Comparison of ENCODE assay signal across 8 cellular contexts in genomic region chr11:64744544-64745218, GRCh38. TPM values are rescaled to one million over a fixed set of nuclear protein-coding genes. Genes with fewer than 3 reads are reported as not detected.
DNase-seq lines count a peak whose midpoint lies in the region; ATAC-seq, FAIRE-seq and TF ChIP-seq lines count a peak whose summit lies in the region.

No MANE protein-coding gene starts in this region.

- H2AFZ ChIP-seq in HepG2 (ENCODE audit: low read length), result no peak overlapping the region

- H3K9me3 ChIP-seq in adrenal gland (replicated peaks in 1 of 3) (no peaks in the 10 kb centered on the region), HepG2 (ENCODE audit: low read length) (no peaks in the 10 kb centered on the region), thyroid gland (no peaks in the 10 kb centered on the region), mucosa of descending colon (no peaks in the 10 kb centered on the region)

- peak overlapping the region; percentile 82; the same call in 1 of the 2 replicates for H3K4me2 ChIP-seq in HepG2 (ENCODE audit: low read depth, low read length)

- FAIRE-seq in HepG2 (lab: Jason Lieb, UNC), result no peak

- BruUV-seq in HepG2 (replicated peaks; lab: Mats Ljungman, UMichigan), result no TSS peak

- TF ChIP-seq RAD21 in HepG2 (CRISPR knock-in tag; IDR thresholded peaks at IDR 0.05), result no peak

- H3K36me3 ChIP-seq in adrenal gland (replicated peaks in 1 of 2) (no peaks in the 10 kb centered on the region), HepG2 (replicated peaks in 1 of 2; ENCODE audit: control insufficient read depth in 1 of 2, insufficient read depth in 2 of 2, low read length in 2 of 2) (no peaks in the 10 kb centered on the region), thyroid gland (no peaks in the 10 kb centered on the region), mucosa of descending colon (ENCODE audit: low read depth) (no peaks in the 10 kb centered on the region)

- in situ Hi-C loops in HepG2 (cut with HindIII; ENCODE audit: extremely low pct_ligation_motif_present, low pct_unique_long_range_greater_than_20kb), result no loop called here

- WGBS in adrenal gland, 4 donors, result 0 to 1% (median 0%) methylated on average over 2 to 91 of the region's 92 CpGs
- WGBS in HepG2 (ENCODE audit: low lambda C conversion rate), result 0% methylated on average over 6 of the region's 92 CpGs
- 0% methylated on average over 12 of the region's 92 CpGs; no CpG with 5 or more reads in 1 of the 2 donors for WGBS in thyroid gland, 2 donors

- H3K4me3 Mint-ChIP-seq in activated T-cell treated with anti-CD3 and anti-CD28 coated beads, Interleukin-2, amount 50 U/mL, for 24 hours, result peak overlapping the region; percentile 72

- H3K4me3 ChIP-seq in adrenal gland, result peak overlapping the region in 2 of 4 donors; percentile 3 to 56
- H3K4me3 ChIP-seq in HepG2 (replicated peaks in 1 of 3; ENCODE audit: insufficient read depth in 1 of 3, low read depth in 2 of 3, low read length in 3 of 3), result peak overlapping the region in 1 of 3 experiments; percentile 74; a peak in 2 of 6 replicates
- H3K4me3 ChIP-seq in thyroid gland (replicated peaks in 1 of 3), result peak overlapping the region in 1 of 3 donors; percentile 40
- no peak overlapping the region for H3K4me3 ChIP-seq in mucosa of descending colon

- TF ChIP-seq EP300 in HepG2 (IDR thresholded peaks at IDR 0.05; ENCODE audit: low read depth in 2 of 2, low read length in 2 of 2) (no peak), HepG2 (CRISPR knock-in tag; IDR thresholded peaks at IDR 0.05; ENCODE audit: borderline replicate concordance) (no peak)

- H3K27ac Mint-ChIP-seq in activated T-cell treated with anti-CD3 and anti-CD28 coated beads, Interleukin-2, amount 50 U/mL, for 24 hours, result peak overlapping the region; percentile 89

- H3K36me3 Mint-ChIP-seq in activated T-cell treated with anti-CD3 and anti-CD28 coated beads, Interleukin-2, amount 50 U/mL, for 24 hours (ENCODE audit: low read depth), result peaks cover 1% of the 10 kb centered on the region

- no peak overlapping the region for H3K9ac ChIP-seq in HepG2 (ENCODE audit: insufficient read depth, low read depth, low read length)

- intact Hi-C loops in adrenal gland (cut with DNase I), result no loop called here
- intact Hi-C loops in HepG2 (cut with micrococcal nuclease; ENCODE audit: unreplicated experiment), result no loop called here
- intact Hi-C loops in thyroid gland (cut with DNase I), result no loop called here
- intact Hi-C loops in mucosa of descending colon (cut with DNase I, micrococcal nuclease), result no loop called here

- CTCF ChIA-PET in HepG2 (lab: Yijun Ruan, JAX; ENCODE audit: low intra/inter-chr PET ratio, low total read pairs), result interaction anchor here (2.8 kb wide), 1 partner anchor 56 kb away, joined by 23 read pairs; no protein-coding TSS in a partner anchor

- TF ChIP-seq CTCF in adrenal gland (IDR thresholded peaks at IDR 0.05), result no peak
- no peak for TF ChIP-seq CTCF in HepG2 (CRISPR knock-in tag; IDR thresholded peaks at IDR 0.05)
- no peak for TF ChIP-seq CTCF in thyroid gland (IDR thresholded peaks at IDR 0.05)
- TF ChIP-seq CTCF in mucosa of descending colon (IDR thresholded peaks at IDR 0.05), result no peak

- H3K9me3 Mint-ChIP-seq in activated T-cell treated with anti-CD3 and anti-CD28 coated beads, Interleukin-2, amount 50 U/mL, for 24 hours, result no peaks in the 10 kb centered on the region

- peak; percentile 53 for DNase-seq in activated T-cell treated with anti-CD3 and anti-CD28 coated beads, Interleukin-2, amount 50 U/mL, for 24 hours
- DNase-seq in activated T-cell treated with anti-CD3 and anti-CD28 coated beads, Interleukin-2, amount 50 U/mL, for 48 hours, result no peak
- DNase-seq in adrenal gland, result no peak
- DNase-seq in HepG2 (ENCODE audit: low spot score), result no peak
- no peak for DNase-seq in thyroid gland
- DNase-seq in mucosa of descending colon, result no peak
- DNase-seq in AML-193 (lab: John Stamatoyannopoulos, UW), result no peak

- 0 out of 2 replicates have a peak, but pooled peaks cover 3% of the 10 kb centered on the region for H4K20me1 ChIP-seq in HepG2 (ENCODE audit: insufficient read depth, low read length)

- POLR2A ChIA-PET in HepG2 (lab: Yijun Ruan, JAX), result no interaction called here

- H3K27me3 ChIP-seq in adrenal gland (peaks cover 8% of the 10 kb centered on the region), HepG2 (ENCODE audit: control insufficient read depth in 1 of 2, insufficient read depth in 2 of 2, low read length in 2 of 2) (peaks cover 14 to 72% of the 10 kb centered on the region in 2 experiments), thyroid gland (peaks cover 27% of the 10 kb centered on the region)

- H3K27me3 Mint-ChIP-seq in activated T-cell treated with anti-CD3 and anti-CD28 coated beads, Interleukin-2, amount 50 U/mL, for 24 hours, result peaks cover 7% of the 10 kb centered on the region

- TF ChIP-seq POLR2A in adrenal gland (IDR thresholded peaks at IDR 0.05) (no peak), HepG2 (IDR thresholded peaks at IDR 0.05; ENCODE audit: insufficient read depth in 1 of 2, low read depth in 2 of 2, low read length in 2 of 2) (no peak), thyroid gland (IDR thresholded peaks at IDR 0.05) (no peak)

- H3K4me1 Mint-ChIP-seq in activated T-cell treated with anti-CD3 and anti-CD28 coated beads, Interleukin-2, amount 50 U/mL, for 24 hours (ENCODE audit: low read depth), result peaks cover 30% of the 10 kb centered on the region

- ATAC-seq in HepG2 (no peak), GM19455 (IDR thresholded peaks at IDR 0.05; ENCODE audit: unreplicated experiment) (no peak), mucosa of descending colon (no peak)

- H3K27ac ChIP-seq in adrenal gland (peak overlapping the region; percentile 54 to 91 (median 77)), HepG2 (ENCODE audit: extremely low read length, insufficient read depth, low read length) (no peak overlapping the region), thyroid gland (peak overlapping the region; percentile 29 to 83 (median 72))

- no peaks in the 10 kb centered on the region for H3K79me2 ChIP-seq in HepG2 (ENCODE audit: insufficient read depth, low read length)

- H3K4me1 ChIP-seq in adrenal gland (replicated peaks in 1 of 2) (peaks cover 15 to 39% of the 10 kb centered on the region in 2 donors), HepG2 (ENCODE audit: insufficient read depth, low read length) (peaks cover 36% of the 10 kb centered on the region), thyroid gland (peaks cover 32 to 54% of the 10 kb centered on the region in 2 donors), mucosa of descending colon (ENCODE audit: low read depth) (peaks cover 28% of the 10 kb centered on the region)

RNA-seq across cellular contexts. Expression of gene RASGRP2, which starts 0.7 kb away (rescaled TPM):
- total RNA-seq in adrenal gland (10 to 100 TPM in 5 of 8 donors, 1 to 10 TPM in 3; 3.6 to 23.9 (median 12.3) TPM), HepG2 (2016; rRNA removed; fragmentation: Illumina TruSeq; extraction: Trizol) (not detected in 2 replicates), thyroid gland (1 to 10 TPM; 2.8 to 8.9 (median 6.6) TPM), mucosa of descending colon (10 to 100 TPM in 1 of 3 donors, 1 to 10 TPM in 2; 3.3 to 25.6 (median 9.7) TPM)
- polyA plus RNA-seq in adrenal gland (10 to 100 TPM in 2 of 3 donors, 1 to 10 TPM in 1; 5.4 to 81.9 (median 35.0) TPM), HepG2 (2011; rRNA removed) (0.18 and 0.61 TPM in 2 replicates)
- not detected in 2 replicates for total RNA-seq in HepG2 (2016; cell fraction: cytosol; rRNA removed; fragmentation: Illumina TruSeq; extraction: Trizol; ENCODE audit: low read depth)
- total RNA-seq in HepG2 (2016; cell fraction: insoluble cytoplasmic fraction; rRNA removed; fragmentation: Illumina TruSeq; extraction: Trizol), result not detected in 2 replicates
- not detected in 2 replicates for total RNA-seq in HepG2 (2016; cell fraction: membrane; rRNA removed; fragmentation: Illumina TruSeq; extraction: Trizol)
- total RNA-seq in HepG2 (2016; cell fraction: nucleus; rRNA removed; fragmentation: Illumina TruSeq; extraction: Trizol), result not detected in 2 replicates
- 0.23 TPM in 2 replicates for polyA plus RNA-seq in HepG2 (2011; cell fraction: cytosol; rRNA removed)
- polyA plus RNA-seq in HepG2 (2011; cell fraction: nucleus; rRNA removed), result 0.54 and 1.5 TPM in 2 replicates
- 0.38 TPM in 1 of 2 replicates, not detected in the other for polyA plus RNA-seq in HepG2 (2012)
- 0.26 and 0.27 TPM in 2 replicates for polyA plus RNA-seq in HepG2 (2016; cell fraction: cytosol; fragmentation: Illumina TruSeq; extraction: Trizol; ENCODE audit: low read depth)
- polyA plus RNA-seq in HepG2 (2016; cell fraction: insoluble cytoplasmic fraction; fragmentation: Illumina TruSeq; extraction: Trizol; ENCODE audit: low read depth), result not detected in 2 replicates
- 0.30 TPM in 1 of 2 replicates, not detected in the other for polyA plus RNA-seq in HepG2 (2016; cell fraction: membrane; fragmentation: Illumina TruSeq; extraction: Trizol; ENCODE audit: low read depth)
- not detected in 2 replicates for polyA plus RNA-seq in HepG2 (2016; cell fraction: nucleus; fragmentation: Illumina TruSeq; extraction: Trizol; ENCODE audit: insufficient read depth, low read depth)
- 0.28 TPM in 1 of 2 replicates, not detected in the other for polyA minus RNA-seq in HepG2 (2011; rRNA and poly(A)+ RNA removed; ENCODE audit: low replicate concordance)
- not detected in 2 replicates for polyA minus RNA-seq in HepG2 (2011; cell fraction: cytosol; rRNA and poly(A)+ RNA removed)
- not detected in 2 replicates for polyA minus RNA-seq in HepG2 (2011; cell fraction: nucleus; rRNA and poly(A)+ RNA removed)

RNA-seq across cellular contexts. Expression of gene PYGM, which starts 15.1 kb away (rescaled TPM):
- 10 to 100 TPM in 1 of 8 donors, 1 to 10 TPM in 7; 1.8 to 10.1 (median 3.8) TPM for total RNA-seq in adrenal gland
- 1 to 10 TPM; 2.4 to 5.1 (median 4.8) TPM for polyA plus RNA-seq in adrenal gland
- total RNA-seq in HepG2 (2016; rRNA removed; fragmentation: Illumina TruSeq; extraction: Trizol), result 0.11 TPM in 1 of 2 replicates, not detected in the other
- total RNA-seq in HepG2 (2016; cell fraction: cytosol; rRNA removed; fragmentation: Illumina TruSeq; extraction: Trizol; ENCODE audit: low read depth), result not detected in 2 replicates
- total RNA-seq in HepG2 (2016; cell fraction: insoluble cytoplasmic fraction; rRNA removed; fragmentation: Illumina TruSeq; extraction: Trizol), result 0.06 TPM in 1 of 2 replicates, not detected in the other
- not detected in 2 replicates for total RNA-seq in HepG2 (2016; cell fraction: membrane; rRNA removed; fragmentation: Illumina TruSeq; extraction: Trizol)
- 0.13 and 0.16 TPM in 2 replicates for total RNA-seq in HepG2 (2016; cell fraction: nucleus; rRNA removed; fragmentation: Illumina TruSeq; extraction: Trizol)
- polyA plus RNA-seq in HepG2 (2011; rRNA removed), result 0.12 and 0.13 TPM in 2 replicates
- 0.08 and 0.09 TPM in 2 replicates for polyA plus RNA-seq in HepG2 (2011; cell fraction: cytosol; rRNA removed)
- polyA plus RNA-seq in HepG2 (2011; cell fraction: nucleus; rRNA removed), result 0.31 and 0.51 TPM in 2 replicates
- polyA plus RNA-seq in HepG2 (2012), result 0.19 and 0.24 TPM in 2 replicates
- not detected in 2 replicates for polyA plus RNA-seq in HepG2 (2016; cell fraction: cytosol; fragmentation: Illumina TruSeq; extraction: Trizol; ENCODE audit: low read depth)
- polyA plus RNA-seq in HepG2 (2016; cell fraction: insoluble cytoplasmic fraction; fragmentation: Illumina TruSeq; extraction: Trizol; ENCODE audit: low read depth), result not detected in 2 replicates
- not detected in 2 replicates for polyA plus RNA-seq in HepG2 (2016; cell fraction: membrane; fragmentation: Illumina TruSeq; extraction: Trizol; ENCODE audit: low read depth)
- not detected in 2 replicates for polyA plus RNA-seq in HepG2 (2016; cell fraction: nucleus; fragmentation: Illumina TruSeq; extraction: Trizol; ENCODE audit: insufficient read depth, low read depth)
- 0.68 and 0.84 TPM in 2 replicates for polyA minus RNA-seq in HepG2 (2011; rRNA and poly(A)+ RNA removed; ENCODE audit: low replicate concordance)
- polyA minus RNA-seq in HepG2 (2011; cell fraction: cytosol; rRNA and poly(A)+ RNA removed), result 0.26 TPM in 1 of 2 replicates, not detected in the other
- 0.62 and 0.77 TPM in 2 replicates for polyA minus RNA-seq in HepG2 (2011; cell fraction: nucleus; rRNA and poly(A)+ RNA removed)
- 10 to 100 TPM in 1 of 4 donors, 1 to 10 TPM in 3; 4.3 to 14.8 (median 6.7) TPM for total RNA-seq in thyroid gland
- total RNA-seq in mucosa of descending colon, result 10 to 100 TPM in 1 of 3 donors, 1 to 10 TPM in 2; 2.0 to 21.1 (median 2.8) TPM

RNA-seq across cellular contexts. Expression of gene NRXN2, which starts 21.7 kb away (rescaled TPM):
- 10 to 100 TPM in 3 of 8 donors, 1 to 10 TPM in 5; 1.7 to 17.1 (median 4.3) TPM for total RNA-seq in adrenal gland
- 10 to 100 TPM in 1 of 3 donors, 1 to 10 TPM in 2; 3.3 to 13.6 (median 6.2) TPM for polyA plus RNA-seq in adrenal gland
- not detected in 2 replicates for total RNA-seq in HepG2 (2016; rRNA removed; fragmentation: Illumina TruSeq; extraction: Trizol)
- not detected in 2 replicates for total RNA-seq in HepG2 (2016; cell fraction: cytosol; rRNA removed; fragmentation: Illumina TruSeq; extraction: Trizol; ENCODE audit: low read depth)
- not detected in 2 replicates for total RNA-seq in HepG2 (2016; cell fraction: insoluble cytoplasmic fraction; rRNA removed; fragmentation: Illumina TruSeq; extraction: Trizol)
- not detected in 2 replicates for total RNA-seq in HepG2 (2016; cell fraction: membrane; rRNA removed; fragmentation: Illumina TruSeq; extraction: Trizol)
- not detected in 2 replicates for total RNA-seq in HepG2 (2016; cell fraction: nucleus; rRNA removed; fragmentation: Illumina TruSeq; extraction: Trizol)
- 0.03 TPM in 1 of 2 replicates, not detected in the other for polyA plus RNA-seq in HepG2 (2011; rRNA removed)
- polyA plus RNA-seq in HepG2 (2011; cell fraction: cytosol; rRNA removed), result 0.08 and 0.14 TPM in 2 replicates
- 0.13 TPM in 1 of 2 replicates, not detected in the other for polyA plus RNA-seq in HepG2 (2011; cell fraction: nucleus; rRNA removed)
- 0.32 and 0.42 TPM in 2 replicates for polyA plus RNA-seq in HepG2 (2012)
- polyA plus RNA-seq in HepG2 (2016; cell fraction: cytosol; fragmentation: Illumina TruSeq; extraction: Trizol; ENCODE audit: low read depth), result not detected in 2 replicates
- 0.07 TPM in 1 of 2 replicates, not detected in the other for polyA plus RNA-seq in HepG2 (2016; cell fraction: insoluble cytoplasmic fraction; fragmentation: Illumina TruSeq; extraction: Trizol; ENCODE audit: low read depth)
- polyA plus RNA-seq in HepG2 (2016; cell fraction: membrane; fragmentation: Illumina TruSeq; extraction: Trizol; ENCODE audit: low read depth), result not detected in 2 replicates
- not detected in 2 replicates for polyA plus RNA-seq in HepG2 (2016; cell fraction: nucleus; fragmentation: Illumina TruSeq; extraction: Trizol; ENCODE audit: insufficient read depth, low read depth)
- 1.9 TPM in 1 of 2 replicates, not detected in the other for polyA minus RNA-seq in HepG2 (2011; rRNA and poly(A)+ RNA removed; ENCODE audit: low replicate concordance)
- polyA minus RNA-seq in HepG2 (2011; cell fraction: cytosol; rRNA and poly(A)+ RNA removed), result not detected in 2 replicates
- not detected in 2 replicates for polyA minus RNA-seq in HepG2 (2011; cell fraction: nucleus; rRNA and poly(A)+ RNA removed)
- total RNA-seq in thyroid gland, result 10 to 100 TPM in 1 of 4 donors, 1 to 10 TPM in 3; 2.0 to 12.3 (median 4.8) TPM
- total RNA-seq in mucosa of descending colon, result 10 to 100 TPM in 1 of 3 donors, 1 to 10 TPM in 2; 3.9 to 42.0 (median 6.9) TPM

RNA-seq across cellular contexts. Expression of gene SF1, which starts 33.7 kb away (rescaled TPM):
- total RNA-seq in adrenal gland (100 to 1,000 TPM; 109 to 395 (median 253) TPM), HepG2 (2016; rRNA removed; fragmentation: Illumina TruSeq; extraction: Trizol) (42.5 and 70.4 TPM in 2 replicates), thyroid gland (100 to 1,000 TPM; 171 to 419 (median 297) TPM), mucosa of descending colon (100 to 1,000 TPM; 223 to 317 (median 241) TPM)
- polyA plus RNA-seq in adrenal gland (100 to 1,000 TPM; 150 to 197 (median 178) TPM), HepG2 (2011; rRNA removed) (51.9 and 55.5 TPM in 2 replicates)
- 16.0 and 19.1 TPM in 2 replicates for total RNA-seq in HepG2 (2016; cell fraction: cytosol; rRNA removed; fragmentation: Illumina TruSeq; extraction: Trizol; ENCODE audit: low read depth)
- total RNA-seq in HepG2 (2016; cell fraction: insoluble cytoplasmic fraction; rRNA removed; fragmentation: Illumina TruSeq; extraction: Trizol), result 36.1 and 70.7 TPM in 2 replicates
- 45.9 and 46.6 TPM in 2 replicates for total RNA-seq in HepG2 (2016; cell fraction: membrane; rRNA removed; fragmentation: Illumina TruSeq; extraction: Trizol)
- 163 and 180 TPM in 2 replicates for total RNA-seq in HepG2 (2016; cell fraction: nucleus; rRNA removed; fragmentation: Illumina TruSeq; extraction: Trizol)
- 14.3 and 16.0 TPM in 2 replicates for polyA plus RNA-seq in HepG2 (2011; cell fraction: cytosol; rRNA removed)
- 223 and 237 TPM in 2 replicates for polyA plus RNA-seq in HepG2 (2011; cell fraction: nucleus; rRNA removed)
- 130 and 151 TPM in 2 replicates for polyA plus RNA-seq in HepG2 (2012)
- polyA plus RNA-seq in HepG2 (2016; cell fraction: cytosol; fragmentation: Illumina TruSeq; extraction: Trizol; ENCODE audit: low read depth), result 30.5 and 31.3 TPM in 2 replicates
- 93.3 and 132 TPM in 2 replicates for polyA plus RNA-seq in HepG2 (2016; cell fraction: insoluble cytoplasmic fraction; fragmentation: Illumina TruSeq; extraction: Trizol; ENCODE audit: low read depth)
- polyA plus RNA-seq in HepG2 (2016; cell fraction: membrane; fragmentation: Illumina TruSeq; extraction: Trizol; ENCODE audit: low read depth), result 63.8 and 66.4 TPM in 2 replicates
- polyA plus RNA-seq in HepG2 (2016; cell fraction: nucleus; fragmentation: Illumina TruSeq; extraction: Trizol; ENCODE audit: insufficient read depth, low read depth), result 426 and 461 TPM in 2 replicates
- 77.9 and 101 TPM in 2 replicates for polyA minus RNA-seq in HepG2 (2011; rRNA and poly(A)+ RNA removed; ENCODE audit: low replicate concordance)
- polyA minus RNA-seq in HepG2 (2011; cell fraction: cytosol; rRNA and poly(A)+ RNA removed), result 31.1 and 32.0 TPM in 2 replicates
- 297 and 338 TPM in 2 replicates for polyA minus RNA-seq in HepG2 (2011; cell fraction: nucleus; rRNA and poly(A)+ RNA removed)

RNA-seq across cellular contexts. Expression of gene MAP4K2, which starts 58.3 kb away (rescaled TPM):
- total RNA-seq in adrenal gland (10 to 100 TPM; 12.9 to 34.8 (median 19.0) TPM), HepG2 (2016; rRNA removed; fragmentation: Illumina TruSeq; extraction: Trizol) (7.8 and 8.3 TPM in 2 replicates), thyroid gland (10 to 100 TPM; 35.5 to 77.8 (median 37.5) TPM), mucosa of descending colon (10 to 100 TPM in 2 of 3 donors, 1 to 10 TPM in 1; 8.7 to 16.8 (median 14.1) TPM)
- polyA plus RNA-seq in adrenal gland (10 to 100 TPM in 2 of 3 donors, 1 to 10 TPM in 1; 6.4 to 57.7 (median 27.7) TPM), HepG2 (2011; rRNA removed) (15.5 and 17.6 TPM in 2 replicates)
- total RNA-seq in HepG2 (2016; cell fraction: cytosol; rRNA removed; fragmentation: Illumina TruSeq; extraction: Trizol; ENCODE audit: low read depth), result 3.5 and 4.1 TPM in 2 replicates
- total RNA-seq in HepG2 (2016; cell fraction: insoluble cytoplasmic fraction; rRNA removed; fragmentation: Illumina TruSeq; extraction: Trizol), result 4.8 and 7.6 TPM in 2 replicates
- 10.9 and 11.1 TPM in 2 replicates for total RNA-seq in HepG2 (2016; cell fraction: membrane; rRNA removed; fragmentation: Illumina TruSeq; extraction: Trizol)
- total RNA-seq in HepG2 (2016; cell fraction: nucleus; rRNA removed; fragmentation: Illumina TruSeq; extraction: Trizol), result 6.7 and 7.4 TPM in 2 replicates
- polyA plus RNA-seq in HepG2 (2011; cell fraction: cytosol; rRNA removed), result 7.7 and 11.1 TPM in 2 replicates
- 71.3 and 101 TPM in 2 replicates for polyA plus RNA-seq in HepG2 (2011; cell fraction: nucleus; rRNA removed)
- 8.7 and 10.1 TPM in 2 replicates for polyA plus RNA-seq in HepG2 (2012)
- polyA plus RNA-seq in HepG2 (2016; cell fraction: cytosol; fragmentation: Illumina TruSeq; extraction: Trizol; ENCODE audit: low read depth), result 5.1 and 6.2 TPM in 2 replicates
- 7.8 and 9.1 TPM in 2 replicates for polyA plus RNA-seq in HepG2 (2016; cell fraction: insoluble cytoplasmic fraction; fragmentation: Illumina TruSeq; extraction: Trizol; ENCODE audit: low read depth)
- 9.5 and 11.8 TPM in 2 replicates for polyA plus RNA-seq in HepG2 (2016; cell fraction: membrane; fragmentation: Illumina TruSeq; extraction: Trizol; ENCODE audit: low read depth)
- polyA plus RNA-seq in HepG2 (2016; cell fraction: nucleus; fragmentation: Illumina TruSeq; extraction: Trizol; ENCODE audit: insufficient read depth, low read depth), result 20.0 and 20.1 TPM in 2 replicates
- 25.9 and 40.8 TPM in 2 replicates for polyA minus RNA-seq in HepG2 (2011; rRNA and poly(A)+ RNA removed; ENCODE audit: low replicate concordance)
- polyA minus RNA-seq in HepG2 (2011; cell fraction: cytosol; rRNA and poly(A)+ RNA removed), result 4.3 and 6.6 TPM in 2 replicates
- 8.7 and 10.9 TPM in 2 replicates for polyA minus RNA-seq in HepG2 (2011; cell fraction: nucleus; rRNA and poly(A)+ RNA removed)
